Comparison of ENCODE assay signal across 8 cellular contexts in genomic region chr10:50067546-50068351, GRCh38. TPM values are rescaled to one million over a fixed set of nuclear protein-coding genes. Genes with fewer than 3 reads are reported as not detected.
DNase-seq lines count a peak whose midpoint lies in the region; ATAC-seq, FAIRE-seq and TF ChIP-seq lines count a peak whose summit lies in the region.
"Not testable (repeated sequence)": the region's sequence is repeated elsewhere in the genome, so short reads cannot be mapped to it uniquely, and the experiment has no call there.

WASHC2A (plus strand) TSS chr10:50067954; CDS start chr10:50068006, 52 bp downstream.

- not testable (repeated sequence) for H3K27ac Mint-ChIP-seq in H9; neural crest cell (ENCODE audit: unreplicated experiment)

- H3K9me3 ChIP-seq in H9 (ENCODE audit: control insufficient read depth, low read depth, low read length); SJCRH30 (replicated peaks); stomach: not testable (repeated sequence)

- ATAC-seq in foreskin keratinocyte, result peak; percentile 92

- not testable (repeated sequence) for H2AFZ ChIP-seq in H9 (ENCODE audit: low read length)

- H3K27ac ChIP-seq in H9 (ENCODE audit: insufficient read length, low read depth, low read length); SJCRH30; foreskin keratinocyte: not testable (repeated sequence)
- peak within 1 kb of the TSS; percentile 77 to 85 (median 77) for H3K27ac ChIP-seq in stomach

- not testable (repeated sequence) for H2BK12ac ChIP-seq in H9 (ENCODE audit: insufficient read length, low read depth, low read length)

- H2BK120ac ChIP-seq in H9 (ENCODE audit: low read depth, low read length, poor library complexity, severe bottlenecking), result not testable (repeated sequence)

- H3K4me3 ChIP-seq in SJCRH30 (peak within 1 kb of the TSS; percentile 61), stomach (peak within 1 kb of the TSS; percentile 49 to 72 (median 70))

- not testable (repeated sequence) for TF ChIP-seq POLR2A in stomach (IDR thresholded peaks at IDR 0.05)

- not testable (repeated sequence) for H3K27me3 ChIP-seq in H9 (ENCODE audit: insufficient read depth, low read length); SJCRH30; foreskin keratinocyte; stomach

- H4K5ac ChIP-seq in H9 (ENCODE audit: insufficient read length, low read depth, low read length), result not testable (repeated sequence)

- H3K79me1 ChIP-seq in H9 (ENCODE audit: insufficient read depth, low read depth, low read length, poor library complexity, severe bottlenecking), result not testable (repeated sequence)

- H3K36me3 ChIP-seq in SJCRH30, stomach: not testable (repeated sequence)

- H3K79me2 ChIP-seq in H9 (ENCODE audit: insufficient read depth, low read length), result not testable (repeated sequence)

- H3K4me3 Mint-ChIP-seq in H9 (peak within 1 kb of the TSS; percentile 69 to 80), neural crest cell (peak within 1 kb of the TSS; percentile 85)

- H3K4me2 ChIP-seq in H9 (ENCODE audit: insufficient read depth, insufficient read length, low read length), result peak within 1 kb of the TSS; percentile 56

- not testable (repeated sequence) for H3K4ac ChIP-seq in H9 (ENCODE audit: low read depth, low read length)

- H3T11ph ChIP-seq in H9 (ENCODE audit: low read length), result not testable (repeated sequence)

- not testable (repeated sequence) for H4K91ac ChIP-seq in H9 (ENCODE audit: insufficient read length, low read depth, low read length)

- not testable (repeated sequence) for H3K18ac ChIP-seq in H9 (ENCODE audit: insufficient read length, low read depth, low read length)

- not testable (repeated sequence) for H3K27me3 Mint-ChIP-seq in H9 (ENCODE audit: low read depth)
- peaks cover 21% of the 10 kb centered on the region for H3K27me3 Mint-ChIP-seq in neural crest cell (ENCODE audit: low read depth)

- not testable (repeated sequence) for H3K9me3 Mint-ChIP-seq in H9, neural crest cell

- not testable (repeated sequence) for H2BK15ac ChIP-seq in H9 (ENCODE audit: low read depth, low read length)

- H2BK5ac ChIP-seq in H9 (ENCODE audit: insufficient read length, low read length), result not testable (repeated sequence)

- peak; percentile 89 for DNase-seq in H9
- DNase-seq in M059J (ENCODE audit: low read depth), result peak; percentile 30
- DNase-seq in SJCRH30, result peak; percentile 68 to 79
- DNase-seq in activated gamma-delta T cell treated with Interleukin-2 at 50 U/mL for 16 hours, result peak; percentile 76
- DNase-seq in foreskin keratinocyte, result peak; percentile 18 to 71
- DNase-seq in neural crest cell (ENCODE audit: low read depth, low spot score), result peak; percentile 97
- peak; percentile 96 for DNase-seq in stomach

- no CpG with 5 or more reads among the region's 73 CpGs for WGBS in H9 (ENCODE audit: extremely low coverage, insufficient read length, low lambda C conversion rate)
- 0 to 1% (median 0%) methylated on average over 22 to 53 of the region's 73 CpGs; no CpG with 5 or more reads in 1 of the 5 donors for whole genome bisulfite sequencing in stomach, 5 donors

- H3K23ac ChIP-seq in H9 (ENCODE audit: insufficient read length, low read depth, low read length), result not testable (repeated sequence)

- not testable (repeated sequence) for TF ChIP-seq CTCF in H9 (conservative IDR thresholded peaks at IDR 0.05); foreskin keratinocyte (conservative IDR thresholded peaks at IDR 0.05); neural crest cell (conservative IDR thresholded peaks at IDR 0.05); stomach (IDR thresholded peaks at IDR 0.05)

- H4K8ac ChIP-seq in H9 (replicated peaks; ENCODE audit: insufficient read length, low read depth, low read length), result not testable (repeated sequence)

- not testable (repeated sequence) for H4K20me1 ChIP-seq in H9 (ENCODE audit: control insufficient read depth, insufficient read depth, insufficient read length)

- not testable (repeated sequence) for H3K9ac ChIP-seq in H9 (ENCODE audit: extremely low read depth, insufficient read length, low read length)

- H2AK5ac ChIP-seq in H9 (ENCODE audit: insufficient read length, low read length), result not testable (repeated sequence)

- H2BK20ac ChIP-seq in H9 (ENCODE audit: low read depth, low read length, poor library complexity, severe bottlenecking), result not testable (repeated sequence)

- H3K4me1 ChIP-seq in H9 (ENCODE audit: insufficient read depth, low read length); SJCRH30; foreskin keratinocyte: not testable (repeated sequence)
- peaks cover 0 to 27% (median 12%) of the 10 kb centered on the region in 4 donors for H3K4me1 ChIP-seq in stomach

- TF ChIP-seq EP300 in stomach (IDR thresholded peaks at IDR 0.05), result not testable (repeated sequence)

- H3K4me1 Mint-ChIP-seq in H9, neural crest cell: not testable (repeated sequence)

- FAIRE-seq in G401.6 (lab: Jason Lieb, UNC), result peak; percentile 69

- H3K23me2 ChIP-seq in H9 (ENCODE audit: insufficient read length, low read depth, low read length, poor library complexity, severe bottlenecking), result not testable (repeated sequence)

- H3K56ac ChIP-seq in H9 (ENCODE audit: insufficient read length, low read depth, low read length), result not testable (repeated sequence)

- H3K14ac ChIP-seq in H9 (ENCODE audit: insufficient read depth, low read length), result not testable (repeated sequence)

- intact Hi-C loops in stomach (cut with DNase I; ENCODE audit: low total_unique reads), result not testable (repeated sequence)

- H3K36me3 Mint-ChIP-seq in H9 (ENCODE audit: insufficient read depth in 1 of 3, low read depth in 3 of 3); neural crest cell (ENCODE audit: low read depth): not testable (repeated sequence)

RNA-seq across cellular contexts. Expression of gene WASHC2A, which starts in this region (rescaled TPM):
- total RNA-seq in H9 (2021) (32.1 and 35.5 TPM in 2 replicates), foreskin keratinocyte (28.2 and 28.3 TPM in 2 replicates), neural crest cell (38.5 and 47.5 TPM in 2 replicates), stomach (10 to 100 TPM; 20.1 to 47.8 (median 30.9) TPM)
- 6.0 and 6.2 TPM in 2 replicates for total RNA-seq in M059J (2014; rRNA removed; shearing (Covaris generic))
- 14.3 and 16.8 TPM in 2 replicates for total RNA-seq in SJCRH30 (2014; rRNA removed; shearing (Covaris generic))
- polyA plus RNA-seq in foreskin keratinocyte (10.4 and 11.6 TPM in 2 replicates), stomach (10 to 100 TPM in 1 of 3 donors, 1 to 10 TPM in 2; 8.8 to 15.5 (median 9.8) TPM)

Comparison
In these comparisons a context has a peak if more than half of its experiments do, and no peak if none do; other contexts are left out.
1. DNase-seq: peak in every context shown above with its lines; median percentile 97 in neural crest cell; 96 in stomach; 89 in H9; 76 in activated gamma-delta T cell treated with Interleukin-2 at 50 U/mL for 16 hours; 74 in SJCRH30; 44 in foreskin keratinocyte; 30 in M059J.